In genomic region chr6:72809701-72810379, GRCh38 we compare ENCODE assay signal across 17 cellular contexts.
DNase-seq lines count a peak whose midpoint lies in the region; ATAC-seq and TF ChIP-seq lines count a peak whose summit lies in the region.
"Had no signal": no experiment of that assay in that cellular context is flagged by ENCODE, and none has a peak within 500 bp of the region (broad histone marks: within the 10 kb centered on the region; RNA-seq: fewer than 3 reads in every experiment).

No MANE protein-coding gene starts in this region.

- TF ChIP-seq POLR2A in gastrocnemius medialis (IDR thresholded peaks at IDR 0.05), result no peak

- H3K27ac ChIP-seq in ACC112 (ENCODE audit: low read depth, low read length) (no peak overlapping the region), coronary artery (peak overlapping the region; percentile 54 to 74), gastrocnemius medialis (peak overlapping the region; percentile 36 to 67 (median 60))
- H3K27ac ChIP-seq: C4-2B had no signal

- H3K4me1 ChIP-seq in ACC112 (ENCODE audit: control insufficient read depth, insufficient read depth, low read length, unreplicated experiment) (peaks cover 30% of the 10 kb centered on the region), gastrocnemius medialis (peaks cover 35 to 40% of the 10 kb centered on the region in 2 donors)

- CTCF ChIA-PET in HEK293T (lab: Yijun Ruan, JAX), result no interaction called here

- in situ Hi-C loops in gastrocnemius medialis (cut with MboI; ENCODE audit: low sequenced_read_pairs in 4 of 4), result no loop called here

- ATAC-seq in gastrocnemius medialis (no peak), GM21723 (IDR thresholded peaks at IDR 0.05; ENCODE audit: unreplicated experiment) (no peak)
- ATAC-seq: HCT116, Panc1 had no signal

- DNase-seq in H4 (ENCODE audit: low spot score) (peak; percentile 45), coronary artery (ENCODE audit: low spot score) (no peak), gastrocnemius medialis (no peak), HEK293T (ENCODE audit: extremely low spot score) (no peak), cerebellar nuclear complex (lab: John Stamatoyannopoulos, UW) (no peak)
- DNase-seq in activated effector memory CD4-positive, alpha-beta T cell treated with anti-CD3 and anti-CD28 coated beads, Interleukin-2, amount 50 U/mL, for 16 hours, result no peak
- DNase-seq: DMS 273 treated with DMSO at 0.1 percent for 48 hours, Karpas-422, MG63, NCI-H1092 treated with DMSO at 0.1 percent for 48 hours, NCI-H2081 treated with DMSO at 0.1 percent for 48 hours, NCI-H510A treated with DMSO at 0.1 percent for 48 hours had no signal

- TF ChIP-seq CTCF in coronary artery (IDR thresholded peaks at IDR 0.05) (no peak), gastrocnemius medialis (IDR thresholded peaks at IDR 0.05 in 4 of 5, conservative IDR thresholded peaks at IDR 0.05 in 1 of 5) (no peak)

- H3K27me3 ChIP-seq in ACC112 (ENCODE audit: insufficient read depth, low read length), result no peaks in the 10 kb centered on the region
- no peaks in the 10 kb centered on the region for H3K27me3 ChIP-seq in gastrocnemius medialis
- H3K27me3 ChIP-seq: MG63 had no signal

- H3K4me3 ChIP-seq in ACC112 (ENCODE audit: low read depth, low read length) (no peak overlapping the region), coronary artery (peak overlapping the region; percentile 16), gastrocnemius medialis (no peak overlapping the region)
- H3K4me3 ChIP-seq: MG63 had no signal

- H2AFZ ChIP-seq in ACC112 (ENCODE audit: low read length, unreplicated experiment), result peak overlapping the region; percentile 14

- H3K9me3 ChIP-seq in gastrocnemius medialis, result no peaks in the 10 kb centered on the region
- H3K9me3 ChIP-seq: MG63 had no signal

- H3K79me2 ChIP-seq in ACC112 (ENCODE audit: control insufficient read depth, insufficient read depth, low read length, unreplicated experiment), result no peaks in the 10 kb centered on the region

- intact Hi-C loops in gastrocnemius medialis (cut with DNase I; ENCODE audit: low total_unique reads), result no loop called here

- POLR2A ChIA-PET in HEK293T (lab: Yijun Ruan, JAX), result no interaction called here

- H3K36me3 ChIP-seq in ACC112 (ENCODE audit: insufficient read depth, low read length), result no peaks in the 10 kb centered on the region
- no peaks in the 10 kb centered on the region for H3K36me3 ChIP-seq in gastrocnemius medialis
- H3K36me3 ChIP-seq: MG63 had no signal

TF ChIP-seq in HEK293T, 16 proteins besides CTCF, POLR2A, EP300 and RAD21:
- TF ChIP-seq SP1 (IDR thresholded peaks at IDR 0.05) (no peak), ZNF384 (IDR thresholded peaks at IDR 0.05) (no peak), HDGF (IDR thresholded peaks at IDR 0.05; ENCODE audit: borderline replicate concordance) (no peak), PKNOX1 (IDR thresholded peaks at IDR 0.05) (no peak), ARNT (IDR thresholded peaks at IDR 0.05) (no peak), FOXA1 (IDR thresholded peaks at IDR 0.05) (no peak), ELF4 (IDR thresholded peaks at IDR 0.05) (no peak)
